Comparison of ENCODE assay signal across 8 cellular contexts in the genomic region with DNA sequence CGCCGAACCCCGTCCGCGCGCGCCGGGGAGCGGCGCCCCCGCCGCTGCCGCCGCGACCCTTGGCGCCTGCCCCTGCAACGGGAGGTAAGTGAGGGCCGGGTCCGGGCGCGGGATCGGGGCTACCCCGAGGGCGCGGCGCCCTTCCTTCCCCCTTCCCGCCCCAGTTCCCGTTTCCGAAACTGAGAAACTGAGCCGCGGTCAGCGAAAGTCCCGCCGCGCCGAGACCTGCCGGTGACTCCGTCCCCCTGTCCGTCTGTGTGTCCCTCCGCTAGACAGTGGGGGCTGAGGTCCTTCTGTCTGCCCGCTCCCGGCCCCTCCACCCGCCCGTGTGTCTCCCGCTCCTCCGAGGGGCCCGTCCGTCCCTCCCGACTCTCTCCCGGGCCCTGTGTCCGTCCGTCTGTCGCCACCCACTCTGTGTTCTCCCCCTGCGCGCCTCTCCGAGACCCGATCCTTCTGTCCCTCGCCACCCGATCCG. TPM values are rescaled to one million over a fixed set of nuclear protein-coding genes. Genes with fewer than 3 reads are reported as not detected.
A peak's percentile ranks its signal among the peaks of the same experiment; 100 is the strongest.
DNase-seq lines count a peak whose midpoint lies in the region; ATAC-seq and TF ChIP-seq lines count a peak whose summit lies in the region.

No MANE protein-coding gene starts in this region.

- H3K36me3 ChIP-seq in GM23248 (ENCODE audit: low read depth): no peaks in the 10 kb centered on the region
- H3K36me3 ChIP-seq in NT2/D1 (ENCODE audit: insufficient read depth, insufficient read length, low read length): peaks cover 13% of the 10 kb centered on the region
- H3K36me3 ChIP-seq in mesodermal cell (ENCODE audit: control insufficient read depth, insufficient read depth, low read length): no peaks in the 10 kb centered on the region
- H3K36me3 ChIP-seq in urinary bladder (ENCODE audit: insufficient read depth): no peaks in the 10 kb centered on the region

- H3K4me3 Mint-ChIP-seq in central memory CD8-positive, alpha-beta T cell: peak overlapping the region; percentile 84

- no peaks in the 10 kb centered on the region for H3K9me2 ChIP-seq in GM23248 (ENCODE audit: insufficient read depth)

- peak overlapping the region; percentile 89 for H2AFZ ChIP-seq in GM23248

- in situ Hi-C loops in GM23248 (cut with MboI): no loop called here

- H3K4me3 ChIP-seq in GM23248: peak overlapping the region; percentile 87
- H3K4me3 ChIP-seq in NT2/D1 (ENCODE audit: insufficient read length, low read depth): peak overlapping the region; percentile 83
- H3K4me3 ChIP-seq in mesodermal cell (ENCODE audit: extremely low read depth, insufficient read depth, low read length, poor library complexity, severe bottlenecking): peak overlapping the region; percentile 70
- peak overlapping the region; percentile 85 for H3K4me3 ChIP-seq in urinary bladder (ENCODE audit: low read depth, low read length)

- peaks cover 25% of the 10 kb centered on the region for H3K4me1 Mint-ChIP-seq in central memory CD8-positive, alpha-beta T cell

- no peaks in the 10 kb centered on the region for H3K79me2 ChIP-seq in GM23248 (ENCODE audit: insufficient read depth)

- no peaks in the 10 kb centered on the region for H3K27me3 ChIP-seq in GM23248 (replicated peaks; ENCODE audit: insufficient read depth)
- H3K27me3 ChIP-seq in NT2/D1 (ENCODE audit: insufficient read depth, insufficient read length): no peaks in the 10 kb centered on the region

- H3K27ac ChIP-seq in GM23248 (no peak overlapping the region), mesodermal cell (ENCODE audit: low read depth, low read length, severe bottlenecking) (no peak overlapping the region), urinary bladder (ENCODE audit: low read depth) (peak overlapping the region; percentile 89)

- H3K27me3 Mint-ChIP-seq in central memory CD8-positive, alpha-beta T cell: no peaks in the 10 kb centered on the region

- DNase-seq in GM23248 (peak; percentile 54), NT2/D1 (ENCODE audit: low read depth, low spot score) (no peak), Kasumi-1 (lab: John Stamatoyannopoulos, UW) (no peak), NCI-H524 treated with DMSO at 0.1 percent for 48 hours (lab: John Stamatoyannopoulos, UW) (no peak)
- no peak for DNase-seq in central memory CD8-positive, alpha-beta T cell (ENCODE audit: low spot score in 2 of 2)

- H4K20me1 ChIP-seq in GM23248 (ENCODE audit: insufficient read depth): no peaks in the 10 kb centered on the region

- H3K9ac ChIP-seq in GM23248 (peak overlapping the region; percentile 82), NT2/D1 (ENCODE audit: insufficient read length, low read depth) (peak overlapping the region; percentile 94)

- WGBS in GM23248 (ENCODE audit: low coverage in 1 of 2, low lambda C conversion rate in 2 of 2, missing lambda C conversion rate in 2 of 2), 2 experiments: 0 to 1% methylated on average over 30 to 49 of the region's 60 CpGs
- WGBS in mesodermal cell (ENCODE audit: insufficient coverage in 2 of 2), 2 experiments: 0% methylated on average over 51 to 52 of the region's 60 CpGs
- under 1% methylated on average over 60 of the region's 60 CpGs for WGBS in urinary bladder

- ATAC-seq in central memory CD8-positive, alpha-beta T cell (replicated peaks; ENCODE audit: extremely low read depth, poor library complexity, severe bottlenecking): no peak

- H3K4me1 ChIP-seq in GM23248 (ENCODE audit: insufficient read depth) (peaks cover 4% of the 10 kb centered on the region; the same call in 1 of the 2 replicates), NT2/D1 (ENCODE audit: insufficient read depth, insufficient read length) (peaks cover 18% of the 10 kb centered on the region), mesodermal cell (ENCODE audit: control insufficient read depth, insufficient read depth, low read length, poor library complexity, severe bottlenecking) (peaks cover 17% of the 10 kb centered on the region), urinary bladder (ENCODE audit: insufficient read depth) (no peaks in the 10 kb centered on the region)

- H3K9me3 ChIP-seq in GM23248 (ENCODE audit: low read depth) (no peaks in the 10 kb centered on the region), NT2/D1 (ENCODE audit: insufficient read depth, low read length) (no peaks in the 10 kb centered on the region), mesodermal cell (ENCODE audit: control insufficient read depth, low read length) (no peaks in the 10 kb centered on the region)

- peak overlapping the region; percentile 81 for H3K27ac Mint-ChIP-seq in central memory CD8-positive, alpha-beta T cell (ENCODE audit: low read depth)

- H3K9me3 Mint-ChIP-seq in central memory CD8-positive, alpha-beta T cell: no peaks in the 10 kb centered on the region

- peaks cover 15% of the 10 kb centered on the region for H3K36me3 Mint-ChIP-seq in central memory CD8-positive, alpha-beta T cell (ENCODE audit: insufficient read depth)

- no peaks in the 10 kb centered on the region for H3F3A ChIP-seq in GM23248 (ENCODE audit: insufficient read depth)

- H3K4me2 ChIP-seq in GM23248 (ENCODE audit: unreplicated experiment): peak overlapping the region; percentile 93

- TF ChIP-seq POLR2A in GM10847 (IDR thresholded peaks at IDR 0.05; ENCODE audit: extremely low read depth, insufficient read length): peak; percentile 1

RNA-seq across cellular contexts. Expression of gene PRKCD, which starts 0.4 kb away (rescaled TPM):
- 1.8 and 2.5 TPM in 2 replicates for total RNA-seq in GM23248 (2014; rRNA removed; shearing (Covaris generic))
- polyA plus RNA-seq in GM23248 (2016; fragmentation: Nextera tagmentation; extraction: Ambion mirVana): 9.2 and 9.6 TPM in 2 replicates
- 26.9 TPM for polyA plus RNA-seq in mesodermal cell (2013, experiment 1 of 2)
- 22.8 TPM for polyA plus RNA-seq in mesodermal cell (2013, experiment 2 of 2)
- total RNA-seq in urinary bladder: 5.2 TPM
- 23.8 TPM for polyA plus RNA-seq in urinary bladder

RNA-seq across cellular contexts. Expression of gene RFT1, which starts 31.1 kb away (rescaled TPM):
- 20.9 and 35.0 TPM in 2 replicates for total RNA-seq in GM23248 (2014; rRNA removed; shearing (Covaris generic))
- 35.7 and 43.8 TPM in 2 replicates for polyA plus RNA-seq in GM23248 (2016; fragmentation: Nextera tagmentation; extraction: Ambion mirVana)
- 24.8 TPM for polyA plus RNA-seq in mesodermal cell (2013, experiment 1 of 2)
- 21.6 TPM for polyA plus RNA-seq in mesodermal cell (2013, experiment 2 of 2)
- 14.2 TPM for total RNA-seq in urinary bladder
- polyA plus RNA-seq in urinary bladder: 11.5 TPM
